9 cellular contexts compared by ENCODE assay signal in genomic region chr12:57111046-57111698, GRCh38. TPM values are rescaled to one million over a fixed set of nuclear protein-coding genes. Genes with fewer than 3 reads are reported as not detected.
DNase-seq lines count a peak whose midpoint lies in the region; ATAC-seq, FAIRE-seq and TF ChIP-seq lines count a peak whose summit lies in the region.
"Had no signal": no experiment of that assay in that cellular context is flagged by ENCODE, and none has a peak within 500 bp of the region (broad histone marks: within the 10 kb centered on the region; RNA-seq: fewer than 3 reads in every experiment).

Gene STAT6 (minus strand): TSS chr12:57111362. CDS start chr12:57108278, 3,084 bp downstream.

- peak within 1 kb of the TSS; percentile 46 for H3K4me3 ChIP-seq in SJSA1

- H3K36me3 ChIP-seq in SJSA1 = peaks cover 18% of the 10 kb centered on the region

- no peaks in the 10 kb centered on the region for H3K9me3 Mint-ChIP-seq in activated naive CD4-positive, alpha-beta T cell treated with anti-CD3 and anti-CD28 coated beads, Interleukin-2, amount 50 U/mL, for 24 hours

- intact Hi-C loops in Right ventricle myocardium inferior (cut with DNase I) (loop anchor here (5.0 kb wide), 2 partner anchors 104 to 354 kb away; partner anchors contain the start of gene ZBTB39), posterior vena cava (cut with DNase I) (loop anchor here (5.0 to 10.0 kb wide), 2 partner anchors 44 to 46 kb away; no protein-coding TSS in a partner anchor)

- TF ChIP-seq POLR2A in GM19193 (IDR thresholded peaks at IDR 0.05; ENCODE audit: extremely low read depth, insufficient read depth, insufficient read length) = peak; percentile 81

- H3K36me3 Mint-ChIP-seq in activated naive CD4-positive, alpha-beta T cell treated with anti-CD3 and anti-CD28 coated beads, Interleukin-2, amount 50 U/mL, for 24 hours = peaks cover 10% of the 10 kb centered on the region

- FAIRE-seq in urothelium cell line (lab: Jason Lieb, UNC) = no peak
- FAIRE-seq: colon had no signal

- ATAC-seq in HG03460 (IDR thresholded peaks at IDR 0.05; ENCODE audit: unreplicated experiment) (peak; percentile 64), Right ventricle myocardium inferior (peak; percentile 75)

- peak within 1 kb of the TSS; percentile 77 for H3K27ac ChIP-seq in SJSA1

- H3K4me1 ChIP-seq in SJSA1 (replicated peaks) = peaks cover 32% of the 10 kb centered on the region

- H3K9me3 ChIP-seq in SJSA1 (replicated peaks) = no peaks in the 10 kb centered on the region

- H3K4me1 Mint-ChIP-seq in activated naive CD4-positive, alpha-beta T cell treated with anti-CD3 and anti-CD28 coated beads, Interleukin-2, amount 50 U/mL, for 24 hours = peaks cover 45% of the 10 kb centered on the region

- H3K27me3 Mint-ChIP-seq in activated naive CD4-positive, alpha-beta T cell treated with anti-CD3 and anti-CD28 coated beads, Interleukin-2, amount 50 U/mL, for 24 hours = no peaks in the 10 kb centered on the region

- H3K27ac Mint-ChIP-seq in activated naive CD4-positive, alpha-beta T cell treated with anti-CD3 and anti-CD28 coated beads, Interleukin-2, amount 50 U/mL, for 24 hours = peak within 1 kb of the TSS; percentile 95

- peak; percentile 80 for DNase-seq in Ammon's horn (ENCODE audit: low spot score)
- peak; percentile 80 for DNase-seq in SJSA1 (ENCODE audit: low read depth in 1 of 2, low spot score in 2 of 2)
- DNase-seq in Right ventricle myocardium inferior (ENCODE audit: missing footprints) = peak; percentile 94
- DNase-seq in posterior vena cava (ENCODE audit: low spot score) = peak; percentile 95
- peak; percentile 64 for DNase-seq in urothelium cell line (ENCODE audit: low spot score)

- H3K27me3 ChIP-seq in SJSA1 (replicated peaks) = no peaks in the 10 kb centered on the region

- H3K4me3 Mint-ChIP-seq in activated naive CD4-positive, alpha-beta T cell treated with anti-CD3 and anti-CD28 coated beads, Interleukin-2, amount 50 U/mL, for 24 hours = peak within 1 kb of the TSS; percentile 92

RNA-seq across cellular contexts. Expression of gene STAT6, which starts in this region (rescaled TPM):
- 29.9 and 34.0 TPM in 2 replicates for total RNA-seq in SJSA1 (2014; rRNA removed; shearing (Covaris generic))
- 58.3 TPM for total RNA-seq in Right ventricle myocardium inferior
- total RNA-seq in posterior vena cava = 100 to 1,000 TPM; 162 to 201 TPM

Comparison
In these comparisons a context has a peak if more than half of its experiments do, and no peak if none do; other contexts are left out.
1. Peak in every context shown above with its lines: DNase-seq, ATAC-seq, H3K4me3 ChIP-seq and H3K27ac ChIP-seq.